ENCODE assay signal across 1 cellular context in genomic region chr6:100464162-100464851, GRCh38.
A peak's percentile ranks its signal among the peaks of the same experiment; 100 is the strongest.
TF ChIP-seq lines count a peak whose summit lies in the region.

No MANE protein-coding gene starts in this region.

TF ChIP-seq in HEK293, 187 proteins besides CTCF, POLR2A, EP300 and RAD21 (continued from another document and continues in another):
- 0 out of 2 replicates have a peak, but pooled peaks have one; percentile 43 for TF ChIP-seq ZNF501 (tag by site-specific recombination; IDR thresholded peaks at IDR 0.05)
- TF ChIP-seq ZNF26 (tag by site-specific recombination; IDR thresholded peaks at IDR 0.05) = no peak
- TF ChIP-seq ZNF202 (tag by site-specific recombination; IDR thresholded peaks at IDR 0.05; ENCODE audit: borderline replicate concordance) = no peak
- TF ChIP-seq ZNF488 (tag by site-specific recombination; IDR thresholded peaks at IDR 0.05) = no peak
- TF ChIP-seq GLIS2 (tag by site-specific recombination; IDR thresholded peaks at IDR 0.05) = peak; percentile 79
- TF ChIP-seq ZNF629 (tag by site-specific recombination; IDR thresholded peaks at IDR 0.05) = no peak
- no peak for TF ChIP-seq ZNF433 (tag by site-specific recombination; IDR thresholded peaks at IDR 0.05; ENCODE audit: low read depth)
- TF ChIP-seq SP3 (tag by site-specific recombination; IDR thresholded peaks at IDR 0.05) = no peak
- no peak for TF ChIP-seq BCL11B (tag by site-specific recombination; IDR thresholded peaks at IDR 0.05; ENCODE audit: low read depth)
- no peak for TF ChIP-seq ZNF76 (tag by site-specific recombination; IDR thresholded peaks at IDR 0.05; ENCODE audit: borderline replicate concordance, low read depth)
- no peak for TF ChIP-seq ZNF302 (tag by site-specific recombination; IDR thresholded peaks at IDR 0.05; ENCODE audit: low read depth)
- TF ChIP-seq GFI1B (tag by site-specific recombination; IDR thresholded peaks at IDR 0.05) = no peak
- no peak; the same call in 1 of the 2 replicates for TF ChIP-seq ZNF596 (tag by site-specific recombination; IDR thresholded peaks at IDR 0.05)
- no peak for TF ChIP-seq ZNF324 (tag by site-specific recombination; IDR thresholded peaks at IDR 0.05)
- no peak for TF ChIP-seq ZFP3 (tag by site-specific recombination; IDR thresholded peaks at IDR 0.05; ENCODE audit: low read depth)
- TF ChIP-seq PRDM10 (tag by site-specific recombination; IDR thresholded peaks at IDR 0.05) = peak; percentile 70; the same call in 1 of the 2 replicates
- peak; percentile 70 for TF ChIP-seq ZIC2 (tag by site-specific recombination; IDR thresholded peaks at IDR 0.05)
- TF ChIP-seq ZFP69B (tag by site-specific recombination; IDR thresholded peaks at IDR 0.05) = peak; percentile 80; the same call in 1 of the 2 replicates
- 0 out of 2 replicates have a peak, but pooled peaks have one; percentile 40 for TF ChIP-seq ZNF600 (tag by site-specific recombination; IDR thresholded peaks at IDR 0.05)
- no peak for TF ChIP-seq ZNF184 (tag by site-specific recombination; IDR thresholded peaks at IDR 0.05)
- TF ChIP-seq TRIM28 (IDR thresholded peaks at IDR 0.05; ENCODE audit: borderline replicate concordance, low read length) = no peak
- TF ChIP-seq ZSCAN30 (tag by site-specific recombination; IDR thresholded peaks at IDR 0.05) = peak; percentile 49; the same call in 1 of the 2 replicates
- no peak; the same call in 1 of the 2 replicates for TF ChIP-seq ZNF335 (tag by site-specific recombination; conservative IDR thresholded peaks at IDR 0.05)
- no peak for TF ChIP-seq KLF7 (tag by site-specific recombination; IDR thresholded peaks at IDR 0.05; ENCODE audit: borderline replicate concordance)
- TF ChIP-seq, protein P1, sequence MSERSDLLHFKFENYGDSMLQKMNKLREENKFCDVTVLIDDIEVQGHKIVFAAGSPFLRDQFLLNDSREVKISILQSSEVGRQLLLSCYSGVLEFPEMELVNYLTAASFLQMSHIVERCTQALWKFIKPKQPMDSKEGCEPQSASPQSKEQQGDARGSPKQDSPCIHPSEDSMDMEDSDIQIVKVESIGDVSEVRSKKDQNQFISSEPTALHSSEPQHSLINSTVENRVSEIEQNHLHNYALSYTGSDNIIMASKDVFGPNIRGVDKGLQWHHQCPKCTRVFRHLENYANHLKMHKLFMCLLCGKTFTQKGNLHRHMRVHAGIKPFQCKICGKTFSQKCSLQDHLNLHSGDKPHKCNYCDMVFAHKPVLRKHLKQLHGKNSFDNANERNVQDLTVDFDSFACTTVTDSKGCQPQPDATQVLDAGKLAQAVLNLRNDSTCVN (tag by site-specific recombination; optimal IDR thresholded peaks at IDR 0.05) = peak; percentile 54
- TF ChIP-seq ZNF114 (tag by site-specific recombination; IDR thresholded peaks at IDR 0.05) = no peak
- peak; percentile 31; the same call in 1 of the 2 replicates for TF ChIP-seq EGR2 (tag by site-specific recombination; IDR thresholded peaks at IDR 0.05; ENCODE audit: low read depth)
- TF ChIP-seq ZNF701 (tag by site-specific recombination; IDR thresholded peaks at IDR 0.05) = no peak
- TF ChIP-seq GLIS1 (tag by site-specific recombination; IDR thresholded peaks at IDR 0.05) = no peak
- TF ChIP-seq ZBTB49 (tag by site-specific recombination; IDR thresholded peaks at IDR 0.05; ENCODE audit: low read depth) = no peak
- TF ChIP-seq SP7 (tag by site-specific recombination; IDR thresholded peaks at IDR 0.05) = no peak
- no peak for TF ChIP-seq INSM2 (tag by site-specific recombination; IDR thresholded peaks at IDR 0.05)
- TF ChIP-seq, protein P2, sequence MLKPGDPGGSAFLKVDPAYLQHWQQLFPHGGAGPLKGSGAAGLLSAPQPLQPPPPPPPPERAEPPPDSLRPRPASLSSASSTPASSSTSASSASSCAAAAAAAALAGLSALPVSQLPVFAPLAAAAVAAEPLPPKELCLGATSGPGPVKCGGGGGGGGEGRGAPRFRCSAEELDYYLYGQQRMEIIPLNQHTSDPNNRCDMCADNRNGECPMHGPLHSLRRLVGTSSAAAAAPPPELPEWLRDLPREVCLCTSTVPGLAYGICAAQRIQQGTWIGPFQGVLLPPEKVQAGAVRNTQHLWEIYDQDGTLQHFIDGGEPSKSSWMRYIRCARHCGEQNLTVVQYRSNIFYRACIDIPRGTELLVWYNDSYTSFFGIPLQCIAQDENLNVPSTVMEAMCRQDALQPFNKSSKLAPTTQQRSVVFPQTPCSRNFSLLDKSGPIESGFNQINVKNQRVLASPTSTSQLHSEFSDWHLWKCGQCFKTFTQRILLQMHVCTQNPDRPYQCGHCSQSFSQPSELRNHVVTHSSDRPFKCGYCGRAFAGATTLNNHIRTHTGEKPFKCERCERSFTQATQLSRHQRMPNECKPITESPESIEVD (tag by site-specific recombination; IDR thresholded peaks at IDR 0.05) = no peak
- no peak for TF ChIP-seq ZNF747 (tag by site-specific recombination; IDR thresholded peaks at IDR 0.05)
- no peak for TF ChIP-seq BCL11A (tag by site-specific recombination; IDR thresholded peaks at IDR 0.05; ENCODE audit: low read depth)
- no peak for TF ChIP-seq ZNF174 (tag by site-specific recombination; IDR thresholded peaks at IDR 0.05)
- TF ChIP-seq ZNF404 (tag by site-specific recombination; IDR thresholded peaks at IDR 0.05) = no peak
- no peak for TF ChIP-seq ZNF510 (tag by site-specific recombination; IDR thresholded peaks at IDR 0.05; ENCODE audit: insufficient replicate concordance)
- TF ChIP-seq ZXDB (tag by site-specific recombination; IDR thresholded peaks at IDR 0.05) = peak; percentile 45
- TF ChIP-seq ZNF169 (tag by site-specific recombination; IDR thresholded peaks at IDR 0.05) = no peak
- TF ChIP-seq, protein P3, sequence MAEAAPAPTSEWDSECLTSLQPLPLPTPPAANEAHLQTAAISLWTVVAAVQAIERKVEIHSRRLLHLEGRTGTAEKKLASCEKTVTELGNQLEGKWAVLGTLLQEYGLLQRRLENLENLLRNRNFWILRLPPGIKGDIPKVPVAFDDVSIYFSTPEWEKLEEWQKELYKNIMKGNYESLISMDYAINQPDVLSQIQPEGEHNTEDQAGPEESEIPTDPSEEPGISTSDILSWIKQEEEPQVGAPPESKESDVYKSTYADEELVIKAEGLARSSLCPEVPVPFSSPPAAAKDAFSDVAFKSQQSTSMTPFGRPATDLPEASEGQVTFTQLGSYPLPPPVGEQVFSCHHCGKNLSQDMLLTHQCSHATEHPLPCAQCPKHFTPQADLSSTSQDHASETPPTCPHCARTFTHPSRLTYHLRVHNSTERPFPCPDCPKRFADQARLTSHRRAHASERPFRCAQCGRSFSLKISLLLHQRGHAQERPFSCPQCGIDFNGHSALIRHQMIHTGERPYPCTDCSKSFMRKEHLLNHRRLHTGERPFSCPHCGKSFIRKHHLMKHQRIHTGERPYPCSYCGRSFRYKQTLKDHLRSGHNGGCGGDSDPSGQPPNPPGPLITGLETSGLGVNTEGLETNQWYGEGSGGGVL (tag by site-specific recombination; IDR thresholded peaks at IDR 0.05) = peak; percentile 39; the same call in 1 of the 2 replicates
- TF ChIP-seq ZBTB48 (tag by site-specific recombination; IDR thresholded peaks at IDR 0.05) = peak; percentile 61
- 0 out of 2 replicates have a peak, but pooled peaks have one; percentile 15 for TF ChIP-seq KLF16 (tag by site-specific recombination; IDR thresholded peaks at IDR 0.05)
- TF ChIP-seq ZFHX2 (tag by site-specific recombination; conservative IDR thresholded peaks at IDR 0.05) = 0 out of 2 replicates have a peak, but pooled peaks have one; percentile 31
- TF ChIP-seq ZBTB17 (tag by site-specific recombination; IDR thresholded peaks at IDR 0.05) = peak; percentile 32; the same call in 1 of the 2 replicates
- TF ChIP-seq ZNF792 (tag by site-specific recombination; IDR thresholded peaks at IDR 0.05) = no peak
- no peak for TF ChIP-seq ZSCAN23 (tag by site-specific recombination; IDR thresholded peaks at IDR 0.05)
- no peak for TF ChIP-seq ZNF837 (tag by site-specific recombination; IDR thresholded peaks at IDR 0.05)
- TF ChIP-seq ZNF391 (tag by site-specific recombination; IDR thresholded peaks at IDR 0.05; ENCODE audit: borderline replicate concordance, low read depth) = no peak
- no peak for TF ChIP-seq ZNF157 (tag by site-specific recombination; IDR thresholded peaks at IDR 0.05)
- no peak for TF ChIP-seq HIC1 (tag by site-specific recombination; IDR thresholded peaks at IDR 0.05)
